In the genomic region with DNA sequence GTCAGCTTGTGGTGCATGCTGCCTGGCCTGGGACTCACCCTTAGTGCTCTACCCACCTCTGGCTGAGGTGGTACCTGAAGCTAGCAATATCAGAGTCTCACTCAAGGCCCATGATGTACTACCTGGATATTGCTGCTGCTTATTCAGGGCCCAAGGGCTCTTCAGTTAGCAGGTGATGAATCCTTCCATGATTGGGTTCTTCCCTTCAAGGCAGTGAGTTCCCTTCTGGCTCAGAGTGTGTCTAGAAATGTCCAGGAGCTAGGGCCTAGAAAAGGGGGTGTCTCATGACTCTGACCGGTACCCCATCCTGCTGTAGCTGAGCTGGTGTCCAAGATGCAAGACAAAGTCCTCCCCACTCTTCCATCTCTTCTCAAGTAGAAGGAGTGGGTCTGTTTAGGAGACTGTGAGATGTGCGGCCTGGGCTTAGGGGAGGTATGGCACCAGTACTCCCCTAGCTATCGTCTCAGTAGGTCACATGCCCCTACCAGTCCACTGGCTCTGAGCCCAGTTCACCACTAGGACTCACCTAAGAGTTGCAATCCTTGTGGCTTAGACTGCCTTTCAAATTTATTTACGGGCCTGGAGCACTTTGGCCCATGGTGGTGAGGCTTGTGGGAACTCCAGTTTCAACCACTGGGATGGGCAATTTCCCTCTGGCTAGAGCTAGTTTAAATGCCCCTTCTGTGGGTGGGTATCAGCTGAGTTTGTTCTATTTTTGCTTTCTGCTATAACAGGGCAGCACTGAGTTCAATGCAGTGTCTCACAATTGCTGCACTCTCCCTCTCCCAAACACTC, we compare ENCODE assay signal across 21 cellular contexts. TPM values are rescaled to one million over a fixed set of nuclear protein-coding genes. Genes with fewer than 3 reads are reported as not detected.
DNase-seq lines count a peak whose midpoint lies in the region; ATAC-seq and TF ChIP-seq lines count a peak whose summit lies in the region.
"Had no signal": no experiment of that assay in that cellular context is flagged by ENCODE, and none has a peak within 500 bp of the region (broad histone marks: within the 10 kb centered on the region; RNA-seq: fewer than 3 reads in every experiment).

No MANE protein-coding gene starts in this region.

- H3F3A ChIP-seq in Loucy (ENCODE audit: low read depth), result no peaks in the 10 kb centered on the region

- 76 to 87% (median 82%) methylated on average over 4 of the region's 4 CpGs for WGBS in stomach, 5 donors

- H3K79me2 ChIP-seq in Loucy (ENCODE audit: insufficient read depth, low read length), result peaks cover 34% of the 10 kb centered on the region

- H3K4me3 Mint-ChIP-seq in activated CD8-positive, alpha-beta T cell treated with anti-CD3 and anti-CD28 coated beads, Interleukin-2, amount 10 ng/mL, durations not matched to agents 7 days and 5 days, result no peak overlapping the region
- no peak overlapping the region for H3K4me3 Mint-ChIP-seq in activated CD8-positive, alpha-beta T cell treated with anti-CD3 and anti-CD28 coated beads for 36 hours
- H3K4me3 Mint-ChIP-seq in neural crest cell, result no peak overlapping the region

- H3K36me3 ChIP-seq in Loucy (ENCODE audit: insufficient read depth, low read length) (peaks cover 10% of the 10 kb centered on the region; the same call in 1 of the 2 replicates), stomach (peaks cover 10 to 73% (median 52%) of the 10 kb centered on the region in 4 donors)
- H3K36me3 ChIP-seq: ovary had no signal

- no peak overlapping the region for H2AFZ ChIP-seq in Loucy (ENCODE audit: low read length)
- H2AFZ ChIP-seq: PC-9 had no signal

- H3K4me1 ChIP-seq in Loucy (ENCODE audit: insufficient read depth, low read length, poor library complexity, severe bottlenecking) (no peaks in the 10 kb centered on the region), stomach (no peaks in the 10 kb centered on the region)
- H3K4me1 ChIP-seq: vagina had no signal

- peak overlapping the region; percentile 41 for H3K27ac ChIP-seq in cingulate gyrus (ENCODE audit: low read depth, low read length)
- no peak overlapping the region for H3K27ac ChIP-seq in stomach
- H3K27ac ChIP-seq: esophagus squamous epithelium, ovary, PC-9, SK-N-MC, vagina had no signal

- no peak for TF ChIP-seq CTCF in activated CD8-positive, alpha-beta T cell treated with anti-CD3 and anti-CD28 coated beads for 36 hours (IDR thresholded peaks at IDR 0.05)
- TF ChIP-seq CTCF in Loucy (conservative IDR thresholded peaks at IDR 0.05; ENCODE audit: low read length) (no peak), neural crest cell (conservative IDR thresholded peaks at IDR 0.05) (no peak), stomach (IDR thresholded peaks at IDR 0.05) (no peak)

- no peaks in the 10 kb centered on the region for H3K9me2 ChIP-seq in Loucy (replicated peaks; ENCODE audit: low read depth, low read length)

- H3K27me3 Mint-ChIP-seq in activated CD8-positive, alpha-beta T cell treated with anti-CD3 and anti-CD28 coated beads, Interleukin-2, amount 10 ng/mL, durations not matched to agents 7 days and 5 days (ENCODE audit: low read depth), result no peaks in the 10 kb centered on the region
- H3K27me3 Mint-ChIP-seq in activated CD8-positive, alpha-beta T cell treated with anti-CD3 and anti-CD28 coated beads for 36 hours, result no peaks in the 10 kb centered on the region
- no peaks in the 10 kb centered on the region for H3K27me3 Mint-ChIP-seq in neural crest cell (ENCODE audit: low read depth)
- H3K27me3 Mint-ChIP-seq: naive B cell had no signal

- no peaks in the 10 kb centered on the region for H3K9me3 Mint-ChIP-seq in activated CD8-positive, alpha-beta T cell treated with anti-CD3 and anti-CD28 coated beads, Interleukin-2, amount 10 ng/mL, durations not matched to agents 7 days and 5 days (ENCODE audit: insufficient read depth)
- no peaks in the 10 kb centered on the region for H3K9me3 Mint-ChIP-seq in activated CD8-positive, alpha-beta T cell treated with anti-CD3 and anti-CD28 coated beads for 36 hours
- H3K9me3 Mint-ChIP-seq in neural crest cell, result no peaks in the 10 kb centered on the region

- no peak for TF ChIP-seq POLR2A in stomach (IDR thresholded peaks at IDR 0.05)

- H3K27ac Mint-ChIP-seq in activated CD8-positive, alpha-beta T cell treated with anti-CD3 and anti-CD28 coated beads, Interleukin-2, amount 10 ng/mL, durations not matched to agents 7 days and 5 days, result peak overlapping the region; percentile 23
- no peak overlapping the region for H3K27ac Mint-ChIP-seq in activated CD8-positive, alpha-beta T cell treated with anti-CD3 and anti-CD28 coated beads for 36 hours
- H3K27ac Mint-ChIP-seq in neural crest cell (ENCODE audit: unreplicated experiment), result peak overlapping the region; percentile 62

- peaks cover 45% of the 10 kb centered on the region for H3K36me3 Mint-ChIP-seq in activated CD8-positive, alpha-beta T cell treated with anti-CD3 and anti-CD28 coated beads, Interleukin-2, amount 10 ng/mL, durations not matched to agents 7 days and 5 days (ENCODE audit: low read depth)
- peaks cover 19% of the 10 kb centered on the region for H3K36me3 Mint-ChIP-seq in activated CD8-positive, alpha-beta T cell treated with anti-CD3 and anti-CD28 coated beads for 36 hours (ENCODE audit: low read depth)
- H3K36me3 Mint-ChIP-seq in neural crest cell (ENCODE audit: low read depth), result peaks cover 24% of the 10 kb centered on the region

- H3K4me2 ChIP-seq in Loucy (ENCODE audit: low read depth, low read length, poor library complexity, severe bottlenecking), result peak overlapping the region; percentile 30
- H3K4me2 ChIP-seq: PC-9 had no signal

- intact Hi-C loops in activated CD8-positive, alpha-beta T cell treated with anti-CD3 and anti-CD28 coated beads for 36 hours (cut with micrococcal nuclease), result no loop called here
- intact Hi-C loops in stomach (cut with DNase I; ENCODE audit: low total_unique reads), result no loop called here
- intact Hi-C loops in left colon (cut with DNase I, micrococcal nuclease), result loop anchor here in 1 of 2 donors (5.0 kb wide), 1 partner anchor 278 kb away; no protein-coding TSS in a partner anchor

- TF ChIP-seq EP300 in stomach (IDR thresholded peaks at IDR 0.05), result no peak

- H4K20me1 ChIP-seq in Loucy (ENCODE audit: insufficient read depth, low read length, poor library complexity, severe bottlenecking), result peaks cover 3% of the 10 kb centered on the region

- H3K4me3 ChIP-seq in Loucy (ENCODE audit: low read length, poor library complexity, severe bottlenecking), result no peak overlapping the region
- no peak overlapping the region for H3K4me3 ChIP-seq in stomach
- H3K4me3 ChIP-seq: esophagus squamous epithelium, ovary, PC-9, SK-N-MC, vagina had no signal

- no peak for ATAC-seq in activated CD8-positive, alpha-beta T cell treated with anti-CD3 and anti-CD28 coated beads, Interleukin-2, amount 10 ng/mL, durations not matched to agents 7 days and 5 days
- ATAC-seq in activated CD8-positive, alpha-beta T cell treated with anti-CD3 and anti-CD28 coated beads for 36 hours, result no peak
- ATAC-seq in left colon, result no peak

- POLR2A ChIA-PET in activated CD8-positive, alpha-beta T cell treated with anti-CD3 and anti-CD28 coated beads, Interleukin-2, amount 10 ng/mL, durations not matched to agents 7 days and 5 days (lab: Charles Lee), result interaction anchor here (0.6 to 1.9 kb wide), 3 partner anchors 12 to 282 kb away, joined by 3 to 12 read pairs (median 7); partner anchors contain the start of genes NFKBIA, PPP2R3C and PRORP
- POLR2A ChIA-PET in activated CD8-positive, alpha-beta T cell treated with anti-CD3 and anti-CD28 coated beads for 36 hours (lab: Charles Lee), result interaction anchor here (1.5 to 1.9 kb wide), 2 partner anchors 18 to 270 kb away, joined by 5 to 7 read pairs; partner anchors contain the start of gene NFKBIA

- H3K27me3 ChIP-seq in Loucy (ENCODE audit: insufficient read depth, low read length, poor library complexity, severe bottlenecking), result no peaks in the 10 kb centered on the region
- no peaks in the 10 kb centered on the region for H3K27me3 ChIP-seq in stomach
- H3K27me3 ChIP-seq: esophagus squamous epithelium, ovary, vagina had no signal

- no peak for DNase-seq in activated CD8-positive, alpha-beta T cell treated with anti-CD3 and anti-CD28 coated beads, Interleukin-2, amount 10 ng/mL, durations not matched to agents 7 days and 5 days
- DNase-seq in activated CD8-positive, alpha-beta T cell treated with anti-CD3 and anti-CD28 coated beads for 36 hours, result no peak
- no peak for DNase-seq in neural crest cell (ENCODE audit: low read depth, low spot score)
- DNase-seq in stomach, result no peak
- DNase-seq in left colon, result no peak
- DNase-seq in NCI-H226, result no peak
- DNase-seq: central memory CD4-positive, alpha-beta T cell; effector CD4-positive, alpha-beta T cell; esophagus squamous epithelium; KG1; naive B cell; NCI-H1417 treated with DMSO at 0.1 percent for 48 hours; NCI-H2171 treated with DMSO at 0.1 percent for 48 hours; NCI-H774; ovary; PC-9; stimulated activated CD4-positive, alpha-beta T cell treated with anti-CD3 and anti-CD28 coated beads, Interleukin-2, amount 100 ng/mL, for 48 hours had no signal

- H3K9me3 ChIP-seq in Loucy (ENCODE audit: insufficient read depth, low read depth, low read length), result no peaks in the 10 kb centered on the region
- no peaks in the 10 kb centered on the region for H3K9me3 ChIP-seq in stomach
- H3K9me3 ChIP-seq: esophagus squamous epithelium, ovary, vagina had no signal

- H3K9ac ChIP-seq in Loucy (ENCODE audit: low read depth, low read length, poor library complexity, severe bottlenecking), result no peak overlapping the region

- H3K4me1 Mint-ChIP-seq in activated CD8-positive, alpha-beta T cell treated with anti-CD3 and anti-CD28 coated beads, Interleukin-2, amount 10 ng/mL, durations not matched to agents 7 days and 5 days (ENCODE audit: low read depth), result peaks cover 5% of the 10 kb centered on the region
- peaks cover 24% of the 10 kb centered on the region for H3K4me1 Mint-ChIP-seq in activated CD8-positive, alpha-beta T cell treated with anti-CD3 and anti-CD28 coated beads for 36 hours (ENCODE audit: low read depth)
- peaks cover 9% of the 10 kb centered on the region for H3K4me1 Mint-ChIP-seq in neural crest cell

- CTCF ChIA-PET in activated CD8-positive, alpha-beta T cell treated with anti-CD3 and anti-CD28 coated beads, Interleukin-2, amount 10 ng/mL, durations not matched to agents 7 days and 5 days (lab: Charles Lee), result interaction anchor here (0.8 to 1.3 kb wide), 5 partner anchors 8 to 553 kb away, joined by 3 to 4 read pairs (median 3); no protein-coding TSS in a partner anchor
- CTCF ChIA-PET in activated CD8-positive, alpha-beta T cell treated with anti-CD3 and anti-CD28 coated beads for 36 hours (lab: Charles Lee), result interaction anchor here (1.3 kb wide), 2 partner anchors 10 to 687 kb away, joined by 3 to 6 read pairs; no protein-coding TSS in a partner anchor

RNA-seq across cellular contexts. Expression of gene PRORP, which starts 12.2 kb away (rescaled TPM):
- 10 to 100 TPM; 32.5 to 35.4 TPM for total RNA-seq in activated CD8-positive, alpha-beta T cell treated with anti-CD3 and anti-CD28 coated beads, Interleukin-2, amount 10 ng/mL, durations not matched to agents 7 days and 5 days
- total RNA-seq in activated CD8-positive, alpha-beta T cell treated with anti-CD3 and anti-CD28 coated beads for 36 hours, result 10 to 100 TPM; 30.6 to 34.4 TPM
- 43.1 and 46.6 TPM in 2 replicates for total RNA-seq in neural crest cell
- total RNA-seq in stomach, result 10 to 100 TPM; 36.9 to 79.0 (median 52.1) TPM
- 10 to 100 TPM in 1 of 3 donors, 1 to 10 TPM in 2; 6.6 to 13.8 (median 9.1) TPM for polyA plus RNA-seq in stomach
- total RNA-seq in left colon, result 10 to 100 TPM; 25.2 to 27.6 TPM

RNA-seq across cellular contexts. Expression of gene PPP2R3C, which starts 12.7 kb away (rescaled TPM):
- total RNA-seq in activated CD8-positive, alpha-beta T cell treated with anti-CD3 and anti-CD28 coated beads, Interleukin-2, amount 10 ng/mL, durations not matched to agents 7 days and 5 days, result 10 to 100 TPM; 33.3 to 38.6 TPM
- 10 to 100 TPM; 38.2 to 40.7 TPM for total RNA-seq in activated CD8-positive, alpha-beta T cell treated with anti-CD3 and anti-CD28 coated beads for 36 hours
- 55.4 TPM in 2 replicates for total RNA-seq in neural crest cell
- 10 to 100 TPM; 15.6 to 53.7 (median 21.0) TPM for total RNA-seq in stomach
- 10 to 100 TPM; 24.2 to 47.4 (median 25.1) TPM for polyA plus RNA-seq in stomach
- 10 to 100 TPM; 23.9 to 27.8 TPM for total RNA-seq in left colon
